ENCODE assay signal across 28 cellular contexts in genomic region chr4:45078201-45078600, GRCh38.
"Had no signal": no experiment of that assay in that cellular context is flagged by ENCODE, and none has a peak within 500 bp of the region (broad histone marks: within the 10 kb centered on the region; RNA-seq: fewer than 3 reads in every experiment).

No MANE protein-coding gene starts in this region.

- H3K4me3 ChIP-seq: lower lobe of right lung, mucosa of descending colon, prostate gland, sigmoid colon, skin epidermis, spleen, testis, tibial artery had no signal

- H3K27ac ChIP-seq: lower lobe of right lung, neutrophil, parathyroid adenoma, prostate gland, sigmoid colon, skin epidermis, spleen, testis, tibial artery had no signal

- H3K9ac ChIP-seq: parathyroid adenoma had no signal

- H3K36me3 Mint-ChIP-seq: immature natural killer cell; memory B cell; mesothelial cell of epicardium; naive B cell; natural killer cell treated with Interleukin-12 subunit alpha and Interleukin-12 subunit beta and Interleukin-15 and Interleukin-18, amount 100 ng/mL, for 72 hours; stimulated activated memory B cell treated with anti-CD40 and anti-IgM and Interleukin-4, amounts not matched to agents 10 μg/mL and 1 μg/mL and 100 μg/mL, for 72 hours; type B pancreatic cell had no signal

- H3K4me1 Mint-ChIP-seq: immature natural killer cell; memory B cell; mesothelial cell of epicardium; naive B cell; stimulated activated memory B cell treated with anti-CD40 and anti-IgM and Interleukin-4, amounts not matched to agents 10 μg/mL and 1 μg/mL and 100 μg/mL, for 72 hours had no signal

- H3K4me3 Mint-ChIP-seq: effector memory CD8-positive, alpha-beta T cell; immature natural killer cell; memory B cell; mesothelial cell of epicardium; naive B cell; natural killer cell treated with Interleukin-12 subunit alpha and Interleukin-12 subunit beta and Interleukin-15 and Interleukin-18, amount 100 ng/mL, for 72 hours; neural crest cell; stimulated activated memory B cell treated with anti-CD40 and anti-IgM and Interleukin-4, amounts not matched to agents 10 μg/mL and 1 μg/mL and 100 μg/mL, for 72 hours; type B pancreatic cell had no signal

- H3K9me3 ChIP-seq: lower lobe of right lung, mucosa of descending colon, neutrophil, prostate gland, sigmoid colon, testis had no signal

- H3K27me3 Mint-ChIP-seq: effector memory CD8-positive, alpha-beta T cell; memory B cell; naive B cell; natural killer cell treated with Interleukin-12 subunit alpha and Interleukin-12 subunit beta and Interleukin-15 and Interleukin-18, amount 100 ng/mL, for 72 hours; stimulated activated memory B cell treated with anti-CD40 and anti-IgM and Interleukin-4, amounts not matched to agents 10 μg/mL and 1 μg/mL and 100 μg/mL, for 72 hours; type B pancreatic cell had no signal

- DNase-seq: cortex of kidney; effector memory CD8-positive, alpha-beta T cell; foreskin melanocyte; glutamatergic neuron; hypothalamus; immature natural killer cell; left ventricle myocardium superior; lower lobe of right lung; mucosa of descending colon; naive B cell; right cardiac atrium; sigmoid colon; spleen; stimulated activated CD4-positive, alpha-beta T cell treated with anti-CD3 and anti-CD28 coated beads, Interleukin-4, amount 100 ng/mL, for 4 hours; stimulated activated naive CD8-positive, alpha-beta T cell treated with anti-CD3 and anti-CD28 coated beads, Interleukin-15, Interleukin-2, amounts not matched to agents 100 U/mL and 50 U/mL, for 24 hours; substantia nigra; testis; tibial artery had no signal

- ATAC-seq: effector memory CD8-positive, alpha-beta T cell; left ventricle myocardium superior; lower lobe of right lung; mucosa of descending colon; natural killer cell treated with Interleukin-12 subunit alpha and Interleukin-12 subunit beta and Interleukin-15 and Interleukin-18, amount 100 ng/mL, for 72 hours; right cardiac atrium; stimulated activated memory B cell treated with anti-CD40 and anti-IgM and Interleukin-4, amounts not matched to agents 10 μg/mL and 1 μg/mL and 100 μg/mL, for 72 hours; stimulated activated naive CD8-positive, alpha-beta T cell treated with anti-CD3 and anti-CD28 coated beads, Interleukin-15, Interleukin-2, amounts not matched to agents 100 U/mL and 50 U/mL, for 24 hours had no signal

- H3K9me3 Mint-ChIP-seq: type B pancreatic cell had no signal

- H3K79me2 ChIP-seq: parathyroid adenoma had no signal

- H3K4me1 ChIP-seq: lower lobe of right lung, parathyroid adenoma, prostate gland, sigmoid colon, spleen, testis, tibial artery had no signal

- H2AFZ ChIP-seq: parathyroid adenoma had no signal

- H3K27ac Mint-ChIP-seq: effector memory CD8-positive, alpha-beta T cell; immature natural killer cell; memory B cell; mesothelial cell of epicardium; naive B cell; natural killer cell treated with Interleukin-12 subunit alpha and Interleukin-12 subunit beta and Interleukin-15 and Interleukin-18, amount 100 ng/mL, for 72 hours; stimulated activated memory B cell treated with anti-CD40 and anti-IgM and Interleukin-4, amounts not matched to agents 10 μg/mL and 1 μg/mL and 100 μg/mL, for 72 hours; type B pancreatic cell had no signal

- H3K36me3 ChIP-seq: lower lobe of right lung, neutrophil, prostate gland, sigmoid colon, spleen, tibial artery had no signal

- H3K27me3 ChIP-seq: neutrophil, sigmoid colon, spleen, testis, tibial artery had no signal
